ENCODE assay signal across 12 cellular contexts in genomic region chr2:189952536-189953109, GRCh38.
DNase-seq lines count a peak whose midpoint lies in the region; ATAC-seq and TF ChIP-seq lines count a peak whose summit lies in the region.
"Had no signal": no experiment of that assay in that cellular context is flagged by ENCODE, and none has a peak within 500 bp of the region (broad histone marks: within the 10 kb centered on the region; RNA-seq: fewer than 3 reads in every experiment).

No MANE protein-coding gene starts in this region.

- intact Hi-C loops in cardiac septum (cut with DNase I): no loop called here
- intact Hi-C loops in colonic mucosa (cut with DNase I): no loop called here

- H3K9me3 ChIP-seq in colonic mucosa: no peaks in the 10 kb centered on the region

- H3K4me3 Mint-ChIP-seq in naive B cell: peak overlapping the region; percentile 20 to 84 (median 64)
- H3K4me3 Mint-ChIP-seq: activated naive CD8-positive, alpha-beta T cell treated with anti-CD3 and anti-CD28 coated beads, Interleukin-2, amount 10 ng/mL, durations not matched to agents 7 days and 5 days had no signal

- TF ChIP-seq CTCF in colonic mucosa (IDR thresholded peaks at IDR 0.05): no peak

- ATAC-seq in GM18909 (IDR thresholded peaks at IDR 0.05; ENCODE audit: poor library complexity, unreplicated experiment) (peak; percentile 93), HG02588 (IDR thresholded peaks at IDR 0.05; ENCODE audit: unreplicated experiment) (peak; percentile 90), HG03457 (IDR thresholded peaks at IDR 0.05; ENCODE audit: unreplicated experiment) (peak; percentile 93), naive B cell (ENCODE audit: low read depth in 2 of 2) (peak; percentile 91 to 94)

- peaks cover 28 to 44% (median 34%) of the 10 kb centered on the region in 3 donors for H3K4me1 Mint-ChIP-seq in naive B cell
- H3K4me1 Mint-ChIP-seq: activated naive CD8-positive, alpha-beta T cell treated with anti-CD3 and anti-CD28 coated beads, Interleukin-2, amount 10 ng/mL, durations not matched to agents 7 days and 5 days had no signal

- H3K9me3 Mint-ChIP-seq in naive B cell: peaks cover 0 to 7% (median 0%) of the 10 kb centered on the region in 7 donors
- H3K9me3 Mint-ChIP-seq: activated naive CD8-positive, alpha-beta T cell treated with anti-CD3 and anti-CD28 coated beads, Interleukin-2, amount 10 ng/mL, durations not matched to agents 7 days and 5 days had no signal

- no peaks in the 10 kb centered on the region for H3K36me3 Mint-ChIP-seq in naive B cell
- H3K36me3 Mint-ChIP-seq: activated naive CD8-positive, alpha-beta T cell treated with anti-CD3 and anti-CD28 coated beads, Interleukin-2, amount 10 ng/mL, durations not matched to agents 7 days and 5 days had no signal

- H3K27me3 ChIP-seq in colonic mucosa: no peaks in the 10 kb centered on the region

- H3K4me1 ChIP-seq in colonic mucosa: no peaks in the 10 kb centered on the region
- H3K4me1 ChIP-seq: parathyroid adenoma had no signal

- H3K27me3 Mint-ChIP-seq in naive B cell: no peaks in the 10 kb centered on the region

- no peak overlapping the region for H3K27ac ChIP-seq in colonic mucosa
- H3K27ac ChIP-seq: parathyroid adenoma, WERI-Rb-1 had no signal

- H3K4me3 ChIP-seq in colonic mucosa: no peak overlapping the region

- DNase-seq in naive B cell (peak; percentile 41), cardiac septum (ENCODE audit: low spot score) (no peak), NCI-H1436 (lab: John Stamatoyannopoulos, UW) (no peak), colonic mucosa (no peak), NCI-H526 treated with DMSO at 0.1 percent for 48 hours (lab: John Stamatoyannopoulos, UW) (no peak)
- DNase-seq: activated naive CD8-positive, alpha-beta T cell treated with anti-CD3 and anti-CD28 coated beads, Interleukin-2, amount 10 ng/mL, durations not matched to agents 7 days and 5 days; NCI-H526; WERI-Rb-1 had no signal

- no peaks in the 10 kb centered on the region for H3K36me3 ChIP-seq in colonic mucosa
- H3K36me3 ChIP-seq: WERI-Rb-1 had no signal

- H3K9ac ChIP-seq in colonic mucosa (ENCODE audit: low read depth in 2 of 2, low read length in 2 of 2): no peak overlapping the region
- H3K9ac ChIP-seq: parathyroid adenoma had no signal

- peak overlapping the region; percentile 60 to 92 (median 78) for H3K27ac Mint-ChIP-seq in naive B cell
- H3K27ac Mint-ChIP-seq: activated naive CD8-positive, alpha-beta T cell treated with anti-CD3 and anti-CD28 coated beads, Interleukin-2, amount 10 ng/mL, durations not matched to agents 7 days and 5 days had no signal
